1 cellular context compared by ENCODE assay signal in the genomic region with DNA sequence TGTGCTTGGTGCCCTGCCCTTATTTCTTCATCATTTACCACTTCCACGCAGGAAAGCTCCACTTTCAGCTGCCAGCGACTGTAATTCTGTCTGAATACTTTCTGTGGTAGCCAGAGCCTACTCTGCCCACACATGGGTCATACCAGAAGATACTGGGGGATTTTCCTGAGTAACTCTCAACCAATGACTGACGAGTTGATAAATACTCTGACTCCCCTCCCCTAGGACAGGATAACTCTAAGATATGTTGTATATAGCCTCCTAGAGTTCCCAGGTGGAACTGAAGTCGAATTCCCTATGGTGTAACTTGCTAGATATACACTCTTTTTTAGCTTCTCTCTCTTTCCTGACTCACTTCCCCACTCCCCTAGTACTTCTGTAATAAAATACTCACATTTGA.
TF ChIP-seq lines count a peak whose summit lies in the region.

No MANE protein-coding gene starts in this region.

TF ChIP-seq in liver, 16 proteins besides CTCF, POLR2A, EP300 and RAD21 (continued from another document):
- TF ChIP-seq, protein P1, sequence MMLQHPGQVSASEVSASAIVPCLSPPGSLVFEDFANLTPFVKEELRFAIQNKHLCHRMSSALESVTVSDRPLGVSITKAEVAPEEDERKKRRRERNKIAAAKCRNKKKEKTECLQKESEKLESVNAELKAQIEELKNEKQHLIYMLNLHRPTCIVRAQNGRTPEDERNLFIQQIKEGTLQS (IDR thresholded peaks at IDR 0.05): peak; percentile 26
- no peak for TF ChIP-seq GABPA (IDR thresholded peaks at IDR 0.05 in 1 of 2, conservative IDR thresholded peaks at IDR 0.05 in 1 of 2)
- no peak for TF ChIP-seq SP1 (IDR thresholded peaks at IDR 0.05)
- no peak for TF ChIP-seq YY1 (IDR thresholded peaks at IDR 0.05)
TF ChIP-seq in liver: peak in this region for 1.
